ENCODE assay signal across 9 cellular contexts in the genomic region with DNA sequence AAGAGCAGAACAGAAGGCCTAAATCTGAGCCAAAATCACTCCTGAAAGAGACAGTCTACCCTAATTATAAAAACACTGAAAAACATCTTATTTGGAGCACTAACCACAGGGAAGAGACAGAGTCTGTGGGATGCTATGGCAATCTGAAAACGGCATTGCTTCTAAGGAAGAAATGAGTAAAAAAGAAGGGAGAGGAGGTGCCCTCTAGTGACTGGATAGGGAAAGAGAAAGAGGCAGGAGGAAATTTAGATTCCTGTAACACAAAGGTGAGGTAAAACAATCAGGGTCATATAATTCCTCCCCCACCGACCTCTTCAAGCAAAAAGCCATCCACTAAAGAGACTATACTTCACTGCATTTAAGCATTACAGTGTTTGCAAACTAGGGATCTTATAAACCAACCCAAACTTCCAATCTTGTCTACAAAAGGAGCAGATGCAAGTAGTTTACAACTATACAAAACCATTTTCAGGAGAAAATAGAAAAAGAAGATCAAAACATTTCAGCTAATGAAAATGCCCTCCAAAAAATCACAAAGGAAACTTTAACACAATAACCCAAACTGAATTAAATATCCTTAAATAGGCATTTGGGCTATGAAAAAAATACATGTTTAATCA. TPM values are rescaled to one million over a fixed set of nuclear protein-coding genes. Genes with fewer than 3 reads are reported as not detected.
DNase-seq lines count a peak whose midpoint lies in the region; ATAC-seq and TF ChIP-seq lines count a peak whose summit lies in the region.
"Had no signal": no experiment of that assay in that cellular context is flagged by ENCODE, and none has a peak within 500 bp of the region (broad histone marks: within the 10 kb centered on the region; RNA-seq: fewer than 3 reads in every experiment).

No MANE protein-coding gene starts in this region.

- peaks cover 60% of the 10 kb centered on the region for H3K36me3 Mint-ChIP-seq in CD8-positive, alpha-beta T cell
- H3K36me3 Mint-ChIP-seq in mesothelial cell of epicardium: peaks cover 56% of the 10 kb centered on the region

- no peak for DNase-seq in CD8-positive, alpha-beta T cell
- no peak for DNase-seq in HL-60 (ENCODE audit: low read depth in 1 of 2, low spot score in 1 of 2)
- peak; percentile 27 for DNase-seq in SK-N-SH
- peak; percentile 28 for DNase-seq in iris pigment epithelial cell (ENCODE audit: low read depth)
- DNase-seq in mesothelial cell of epicardium (ENCODE audit: low spot score in 2 of 2, unreplicated experiment in 2 of 2): no peak
- DNase-seq in amygdala (lab: John Stamatoyannopoulos, UW): no peak
- no peak for DNase-seq in DMS79 treated with DMSO at 0.1 percent for 48 hours (lab: John Stamatoyannopoulos, UW)

- H3K9me3 ChIP-seq in CD8-positive, alpha-beta T cell (ENCODE audit: low read length): no peaks in the 10 kb centered on the region
- peaks cover 16% of the 10 kb centered on the region for H3K9me3 ChIP-seq in SK-N-SH
- H3K9me3 ChIP-seq: neutrophil had no signal

- H3K27me3 Mint-ChIP-seq in CD8-positive, alpha-beta T cell (ENCODE audit: low read depth): no peaks in the 10 kb centered on the region
- H3K27me3 Mint-ChIP-seq in mesothelial cell of epicardium (ENCODE audit: low read depth): no peaks in the 10 kb centered on the region

- H4K20me1 ChIP-seq in SK-N-SH (ENCODE audit: insufficient read depth): no peaks in the 10 kb centered on the region

- H3K4me1 ChIP-seq in CD8-positive, alpha-beta T cell (ENCODE audit: insufficient read depth, low read length): no peaks in the 10 kb centered on the region
- H3K4me1 ChIP-seq in SK-N-SH (ENCODE audit: control insufficient read depth in 1 of 2, insufficient read depth in 2 of 2, low read depth in 1 of 2, low read length in 1 of 2): no peaks in the 10 kb centered on the region; a peak in 1 of 4 replicates

- no peak overlapping the region for H3K4me3 ChIP-seq in CD8-positive, alpha-beta T cell (ENCODE audit: low read depth, low read length)
- H3K4me3 ChIP-seq in HL-60 (replicated peaks; ENCODE audit: insufficient read depth, low read length) (no peak overlapping the region), SK-N-SH (ENCODE audit: low read depth in 2 of 2, low read length in 1 of 2) (no peak overlapping the region; a peak in 1 of 4 replicates)

- intact Hi-C loops in CD8-positive, alpha-beta T cell (cut with DNase I, micrococcal nuclease): no loop called here

- H3K27ac Mint-ChIP-seq in CD8-positive, alpha-beta T cell: no peak overlapping the region
- H3K27ac Mint-ChIP-seq in mesothelial cell of epicardium: no peak overlapping the region

- WGBS in SK-N-SH (ENCODE audit: low lambda C conversion rate): 25% methylated on average over 2 of the region's 2 CpGs

- peaks cover 5% of the 10 kb centered on the region for H3K36me3 ChIP-seq in CD8-positive, alpha-beta T cell (ENCODE audit: insufficient read depth, low read length)
- peaks cover 6 to 9% of the 10 kb centered on the region in 2 experiments for H3K36me3 ChIP-seq in SK-N-SH (replicated peaks in 1 of 2; ENCODE audit: control insufficient read depth in 1 of 2, insufficient read depth in 2 of 2, low read length in 1 of 2)
- H3K36me3 ChIP-seq: neutrophil had no signal

- H3F3A ChIP-seq in SK-N-SH (replicated peaks; ENCODE audit: insufficient read depth): peaks cover 10% of the 10 kb centered on the region

- ATAC-seq in CD8-positive, alpha-beta T cell: no peak
- no peak for ATAC-seq in HG02973 (IDR thresholded peaks at IDR 0.05; ENCODE audit: unreplicated experiment)

- TF ChIP-seq EP300 in SK-N-SH (IDR thresholded peaks at IDR 0.05; ENCODE audit: borderline replicate concordance in 1 of 2, low read depth in 1 of 2, low read length in 1 of 2): no peak

- peak; percentile 53 for TF ChIP-seq RAD21 in SK-N-SH (IDR thresholded peaks at IDR 0.05; ENCODE audit: low read length)

- no peak overlapping the region for H3K27ac ChIP-seq in CD8-positive, alpha-beta T cell (ENCODE audit: low read depth, low read length)
- H3K27ac ChIP-seq in HL-60 (replicated peaks) (no peak overlapping the region), SK-N-SH (ENCODE audit: low read depth in 2 of 2, low read length in 1 of 2) (no peak overlapping the region)
- H3K27ac ChIP-seq: neutrophil had no signal

- CTCF ChIA-PET in CD8-positive, alpha-beta T cell (lab: Charles Lee): interaction anchor here (0.7 to 0.8 kb wide), 2 partner anchors 25 to 34 kb away, joined by 3 read pairs; no protein-coding TSS in a partner anchor
- CTCF ChIA-PET in SK-N-SH (lab: Yijun Ruan, JAX): interaction anchor here (0.7 to 5.4 kb wide), 16 partner anchors 7 to 293 kb away, joined by 3 to 40 read pairs (median 4); no protein-coding TSS in a partner anchor

- H3K9me3 Mint-ChIP-seq in CD8-positive, alpha-beta T cell: peaks cover 6% of the 10 kb centered on the region
- peaks cover 43% of the 10 kb centered on the region for H3K9me3 Mint-ChIP-seq in mesothelial cell of epicardium

- POLR2A ChIA-PET in CD8-positive, alpha-beta T cell (lab: Charles Lee): no interaction called here
- POLR2A ChIA-PET in SK-N-SH (lab: Yijun Ruan, JAX): no interaction called here

- no peak overlapping the region for H3K9ac ChIP-seq in SK-N-SH

- H3K27me3 ChIP-seq in CD8-positive, alpha-beta T cell (ENCODE audit: insufficient read depth, low read length): no peaks in the 10 kb centered on the region
- H3K27me3 ChIP-seq in HL-60 (ENCODE audit: insufficient read depth, poor library complexity, severe bottlenecking) (no peaks in the 10 kb centered on the region), SK-N-SH (ENCODE audit: insufficient read depth) (no peaks in the 10 kb centered on the region)
- H3K27me3 ChIP-seq: neutrophil had no signal

- H3K9me2 ChIP-seq in SK-N-SH: no peaks in the 10 kb centered on the region

- no peak overlapping the region for H2AFZ ChIP-seq in SK-N-SH (ENCODE audit: low read depth)

- TF ChIP-seq CTCF in CD8-positive, alpha-beta T cell (IDR thresholded peaks at IDR 0.05): peak; percentile 27
- TF ChIP-seq CTCF in HL-60 (IDR thresholded peaks at IDR 0.05; ENCODE audit: insufficient read depth, low read length): peak; percentile 49
- TF ChIP-seq CTCF in SK-N-SH (IDR thresholded peaks at IDR 0.05): peak; percentile 55
- TF ChIP-seq CTCF in mesothelial cell of epicardium (IDR thresholded peaks at IDR 0.05; ENCODE audit: unreplicated experiment): no peak

- H3K4me3 Mint-ChIP-seq in CD8-positive, alpha-beta T cell: no peak overlapping the region
- H3K4me3 Mint-ChIP-seq in mesothelial cell of epicardium: no peak overlapping the region

- H3K4me1 Mint-ChIP-seq in CD8-positive, alpha-beta T cell (ENCODE audit: low read depth): no peaks in the 10 kb centered on the region
- peaks cover 10% of the 10 kb centered on the region for H3K4me1 Mint-ChIP-seq in mesothelial cell of epicardium

- H3K79me2 ChIP-seq in SK-N-SH (ENCODE audit: insufficient read depth): no peaks in the 10 kb centered on the region

- no peak overlapping the region for H3K4me2 ChIP-seq in SK-N-SH

TF ChIP-seq in SK-N-SH, 30 proteins besides CTCF, POLR2A, EP300 and RAD21:
- TF ChIP-seq RXRA (IDR thresholded peaks at IDR 0.05; ENCODE audit: borderline replicate concordance, low read depth): no peak
- TF ChIP-seq EZH2phosphoT487 (IDR thresholded peaks at IDR 0.05; ENCODE audit: borderline replicate concordance, low read depth): no peak
- TF ChIP-seq SMC3 (IDR thresholded peaks at IDR 0.05; ENCODE audit: low read depth, low read length): 0 out of 2 replicates have a peak, but pooled peaks have one; percentile 21

RNA-seq across cellular contexts. Expression of gene HACD2, which starts 32.6 kb away (rescaled TPM):
- 10 to 100 TPM; 12.9 to 13.4 TPM for total RNA-seq in CD8-positive, alpha-beta T cell
- polyA plus RNA-seq in SK-N-SH (2012; rRNA removed): 13.8 and 18.3 TPM in 2 replicates
- polyA plus RNA-seq in SK-N-SH (2012; cell fraction: cytosol; rRNA removed): 21.4 and 23.7 TPM in 2 replicates
- polyA plus RNA-seq in SK-N-SH (2012; cell fraction: nucleus; rRNA removed): 6.4 and 13.0 TPM in 2 replicates
- total RNA-seq in mesothelial cell of epicardium: 22.8 to 23.7 TPM (median 22.9 TPM) in 3 replicates

Comparison
In these comparisons a context has a peak if more than half of its experiments do, and no peak if none do; other contexts are left out.
1. DNase-seq: peak in SK-N-SH (single experiment) and iris pigment epithelial cell (single experiment); none in CD8-positive, alpha-beta T cell (0 of 7), HL-60 (0 of 2), mesothelial cell of epicardium (0 of 2), amygdala (0 of 56) and DMS79 treated with DMSO at 0.1 percent for 48 hours (single experiment).